8 cellular contexts compared by ENCODE assay signal in genomic region chr16:30786936-30787612, GRCh38. TPM values are rescaled to one million over a fixed set of nuclear protein-coding genes. Genes with fewer than 3 reads are reported as not detected.
A peak's percentile ranks its signal among the peaks of the same experiment; 100 is the strongest.
DNase-seq lines count a peak whose midpoint lies in the region; ATAC-seq and TF ChIP-seq lines count a peak whose summit lies in the region.

TSS of gene ZNF629 (minus strand) at chr16:30787205. CDS start at chr16:30784482, 2,723 bp downstream.

- TF ChIP-seq CTCF in glutamatergic neuron (IDR thresholded peaks at IDR 0.05; ENCODE audit: partially characterized antibody, unreplicated experiment) (no peak), neural crest cell (conservative IDR thresholded peaks at IDR 0.05) (no peak)

- peak; percentile 25 for TF ChIP-seq POLR2A in GM18526 (IDR thresholded peaks at IDR 0.05; ENCODE audit: extremely low read depth, insufficient read length)

- in situ Hi-C loops in ACHN (cut with HindIII; ENCODE audit: low pct_ligation_motif_present, low pct_unique_long_range_greater_than_20kb, low sequenced_read_pairs): loop anchor here (25.0 kb wide), 1 partner anchor 100 kb away; the partner anchor contains the start of genes BCL7C and CTF1

- no peaks in the 10 kb centered on the region for H3K9me3 Mint-ChIP-seq in activated naive CD4-positive, alpha-beta T cell treated with anti-CD3 and anti-CD28 coated beads, Interleukin-2, amount 50 U/mL, for 72 hours
- H3K9me3 Mint-ChIP-seq in glutamatergic neuron (ENCODE audit: unreplicated experiment): peaks cover 4% of the 10 kb centered on the region
- H3K9me3 Mint-ChIP-seq in neural crest cell: no peaks in the 10 kb centered on the region

- peak; percentile 65 for DNase-seq in ACHN
- peak; percentile 62 for DNase-seq in NCI-H510A treated with DMSO at 0.1 percent for 48 hours (lab: John Stamatoyannopoulos, UW)
- DNase-seq in activated naive CD4-positive, alpha-beta T cell treated with anti-CD3 and anti-CD28 coated beads, Interleukin-2, amount 50 U/mL, for 72 hours (ENCODE audit: low spot score in 2 of 2): no peak
- peak; percentile 84 for DNase-seq in glutamatergic neuron
- DNase-seq in neural crest cell (ENCODE audit: low read depth, low spot score): peak; percentile 79

- H3K4me1 Mint-ChIP-seq in glutamatergic neuron (ENCODE audit: low read depth, unreplicated experiment) (peaks cover 14% of the 10 kb centered on the region), neural crest cell (peaks cover 14% of the 10 kb centered on the region)

- H3K27me3 Mint-ChIP-seq in glutamatergic neuron (ENCODE audit: unreplicated experiment) (peaks cover 2% of the 10 kb centered on the region), neural crest cell (ENCODE audit: low read depth) (no peaks in the 10 kb centered on the region)

- H3K4me3 Mint-ChIP-seq in glutamatergic neuron (ENCODE audit: unreplicated experiment) (peak within 1 kb of the TSS; percentile 92), neural crest cell (peak within 1 kb of the TSS; percentile 96)

- H3K27ac Mint-ChIP-seq in activated naive CD4-positive, alpha-beta T cell treated with anti-CD3 and anti-CD28 coated beads, Interleukin-2, amount 50 U/mL, for 72 hours: peak within 1 kb of the TSS; percentile 38 to 72
- peak within 1 kb of the TSS; percentile 87 for H3K27ac Mint-ChIP-seq in glutamatergic neuron (ENCODE audit: unreplicated experiment)
- peak within 1 kb of the TSS; percentile 93 for H3K27ac Mint-ChIP-seq in neural crest cell (ENCODE audit: unreplicated experiment)

- peak; percentile 49 to 56 for ATAC-seq in activated naive CD4-positive, alpha-beta T cell treated with anti-CD3 and anti-CD28 coated beads, Interleukin-2, amount 50 U/mL, for 72 hours
- ATAC-seq in GM21723 (IDR thresholded peaks at IDR 0.05; ENCODE audit: unreplicated experiment) (no peak), HG03378 (IDR thresholded peaks at IDR 0.05; ENCODE audit: unreplicated experiment) (no peak)

- no peaks in the 10 kb centered on the region for H3K36me3 Mint-ChIP-seq in activated naive CD4-positive, alpha-beta T cell treated with anti-CD3 and anti-CD28 coated beads, Interleukin-2, amount 50 U/mL, for 72 hours
- no peaks in the 10 kb centered on the region for H3K36me3 Mint-ChIP-seq in glutamatergic neuron (ENCODE audit: unreplicated experiment)
- peaks cover 3% of the 10 kb centered on the region for H3K36me3 Mint-ChIP-seq in neural crest cell (ENCODE audit: low read depth)

RNA-seq across cellular contexts. Expression of gene ZNF629, which starts in this region (rescaled TPM):
- 1 to 10 TPM in 1 of 2 donors, under 1 TPM in 1; 0.16 to 3.6 TPM for total RNA-seq in activated naive CD4-positive, alpha-beta T cell treated with anti-CD3 and anti-CD28 coated beads, Interleukin-2, amount 50 U/mL, for 72 hours
- total RNA-seq in glutamatergic neuron (ENCODE audit: unreplicated experiment): 42.5 TPM
- 41.0 and 41.4 TPM in 2 replicates for total RNA-seq in neural crest cell

Comparison
In these comparisons a context has a peak if more than half of its experiments do, and no peak if none do; other contexts are left out.
1. DNase-seq: peak in ACHN (single experiment), NCI-H510A treated with DMSO at 0.1 percent for 48 hours (single experiment), glutamatergic neuron (single experiment) and neural crest cell (single experiment); none in activated naive CD4-positive, alpha-beta T cell treated with anti-CD3 and anti-CD28 coated beads, Interleukin-2, amount 50 U/mL, for 72 hours (0 of 2).
2. ATAC-seq: peak in activated naive CD4-positive, alpha-beta T cell treated with anti-CD3 and anti-CD28 coated beads, Interleukin-2, amount 50 U/mL, for 72 hours (2 of 2); none in GM21723 (single experiment) and HG03378 (single experiment).
3. Peak in every context shown above with its lines, with median percentiles within 50 percentile points of each other: H3K27ac Mint-ChIP-seq.